1 cellular context compared by ENCODE assay signal in the genomic region with DNA sequence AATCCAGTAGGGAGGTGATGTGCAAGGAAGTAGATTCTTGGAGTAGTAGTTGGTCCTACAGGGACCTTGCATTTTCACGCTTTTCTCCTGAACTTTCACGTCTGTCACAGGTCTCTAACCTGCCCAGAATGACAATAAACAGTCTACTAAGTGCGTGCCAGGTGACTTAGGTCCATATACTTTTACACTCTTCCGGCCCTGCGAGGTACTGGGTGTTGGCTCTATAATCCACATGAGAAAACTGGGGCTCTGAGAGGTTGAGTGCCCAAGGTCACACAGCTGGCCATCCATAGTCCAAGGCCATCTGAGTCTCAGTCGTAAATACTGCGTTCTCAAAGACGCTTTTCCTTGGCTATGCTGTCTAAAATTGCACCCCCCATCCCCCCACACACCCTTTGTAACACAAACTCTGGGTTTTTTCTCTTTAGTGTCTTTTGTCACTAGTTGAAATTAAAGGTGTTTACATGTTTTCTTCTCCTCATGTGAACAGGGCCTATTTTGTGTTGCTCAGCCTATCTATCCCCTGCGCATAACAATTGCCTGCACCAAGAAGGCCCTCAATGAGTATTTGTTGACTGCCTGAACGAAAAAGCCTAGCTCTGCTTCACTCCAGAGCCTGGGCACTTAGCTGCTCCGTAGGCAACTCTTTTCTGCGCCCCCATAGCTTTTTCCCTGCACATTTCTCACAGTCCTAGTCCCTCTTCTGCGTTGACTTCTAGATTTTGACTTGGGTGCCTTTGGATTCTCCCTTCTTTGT.
A peak's percentile ranks its signal among the peaks of the same experiment; 100 is the strongest.
TF ChIP-seq lines count a peak whose summit lies in the region.

No MANE protein-coding gene starts in this region.

TF ChIP-seq in HepG2, 621 proteins besides CTCF, POLR2A, EP300 and RAD21 (continued from another document and continues in another):
- TF ChIP-seq, protein P1, sequence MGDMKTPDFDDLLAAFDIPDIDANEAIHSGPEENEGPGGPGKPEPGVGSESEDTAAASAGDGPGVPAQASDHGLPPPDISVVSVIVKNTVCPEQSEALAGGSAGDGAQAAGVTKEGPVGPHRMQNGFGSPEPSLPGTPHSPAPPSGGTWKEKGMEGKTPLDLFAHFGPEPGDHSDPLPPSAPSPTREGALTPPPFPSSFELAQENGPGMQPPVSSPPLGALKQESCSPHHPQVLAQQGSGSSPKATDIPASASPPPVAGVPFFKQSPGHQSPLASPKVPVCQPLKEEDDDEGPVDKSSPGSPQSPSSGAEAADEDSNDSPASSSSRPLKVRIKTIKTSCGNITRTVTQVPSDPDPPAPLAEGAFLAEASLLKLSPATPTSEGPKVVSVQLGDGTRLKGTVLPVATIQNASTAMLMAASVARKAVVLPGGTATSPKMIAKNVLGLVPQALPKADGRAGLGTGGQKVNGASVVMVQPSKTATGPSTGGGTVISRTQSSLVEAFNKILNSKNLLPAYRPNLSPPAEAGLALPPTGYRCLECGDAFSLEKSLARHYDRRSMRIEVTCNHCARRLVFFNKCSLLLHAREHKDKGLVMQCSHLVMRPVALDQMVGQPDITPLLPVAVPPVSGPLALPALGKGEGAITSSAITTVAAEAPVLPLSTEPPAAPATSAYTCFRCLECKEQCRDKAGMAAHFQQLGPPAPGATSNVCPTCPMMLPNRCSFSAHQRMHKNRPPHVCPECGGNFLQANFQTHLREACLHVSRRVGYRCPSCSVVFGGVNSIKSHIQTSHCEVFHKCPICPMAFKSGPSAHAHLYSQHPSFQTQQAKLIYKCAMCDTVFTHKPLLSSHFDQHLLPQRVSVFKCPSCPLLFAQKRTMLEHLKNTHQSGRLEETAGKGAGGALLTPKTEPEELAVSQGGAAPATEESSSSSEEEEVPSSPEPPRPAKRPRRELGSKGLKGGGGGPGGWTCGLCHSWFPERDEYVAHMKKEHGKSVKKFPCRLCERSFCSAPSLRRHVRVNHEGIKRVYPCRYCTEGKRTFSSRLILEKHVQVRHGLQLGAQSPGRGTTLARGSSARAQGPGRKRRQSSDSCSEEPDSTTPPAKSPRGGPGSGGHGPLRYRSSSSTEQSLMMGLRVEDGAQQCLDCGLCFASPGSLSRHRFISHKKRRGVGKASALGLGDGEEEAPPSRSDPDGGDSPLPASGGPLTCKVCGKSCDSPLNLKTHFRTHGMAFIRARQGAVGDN (CRISPR knock-in tag; IDR thresholded peaks at IDR 0.05), result peak; percentile 1; the same call in 1 of the 2 replicates
- TF ChIP-seq ZFX (CRISPR knock-in tag; IDR thresholded peaks at IDR 0.05; ENCODE audit: low read depth) (no peak), ARID5B (CRISPR knock-in tag; IDR thresholded peaks at IDR 0.05) (peak; percentile 61; the same call in 1 of the 2 replicates), MED13 (CRISPR knock-in tag; IDR thresholded peaks at IDR 0.05) (no peak), TGIF2 (CRISPR knock-in tag; IDR thresholded peaks at IDR 0.05) (peak; percentile 22; the same call in 1 of the 2 replicates), NFKBIZ (CRISPR knock-in tag; IDR thresholded peaks at IDR 0.05) (no peak), TAF15 (IDR thresholded peaks at IDR 0.05; ENCODE audit: low read depth, low read length, poor library complexity, severe bottlenecking) (no peak), SP140L (CRISPR knock-in tag; IDR thresholded peaks at IDR 0.05; ENCODE audit: borderline replicate concordance) (no peak), ZNF350 (CRISPR knock-in tag; IDR thresholded peaks at IDR 0.05; ENCODE audit: borderline replicate concordance, low read depth) (0 out of 2 replicates have a peak, but pooled peaks have one; percentile 9), ARID4A (CRISPR knock-in tag; IDR thresholded peaks at IDR 0.05; ENCODE audit: borderline replicate concordance) (peak; percentile 13; the same call in 1 of the 2 replicates), SOX13 (IDR thresholded peaks at IDR 0.05) (no peak), SOX13 (CRISPR knock-in tag; conservative IDR thresholded peaks at IDR 0.05 in 1 of 2, IDR thresholded peaks at IDR 0.05 in 1 of 2) (0 out of 4 replicates have a peak, but pooled peaks of 1 of the 2 experiments have one; percentile 6), ZSCAN31 (CRISPR knock-in tag; IDR thresholded peaks at IDR 0.05; ENCODE audit: low read depth) (0 out of 2 replicates have a peak, but pooled peaks have one; percentile 40), ZMYM2 (CRISPR knock-in tag; IDR thresholded peaks at IDR 0.05) (0 out of 2 replicates have a peak, but pooled peaks have one; percentile 49), LCORL (IDR thresholded peaks at IDR 0.05) (no peak), LCORL (CRISPR knock-in tag; IDR thresholded peaks at IDR 0.05) (peak; percentile 13; the same call in 1 of the 2 replicates), GLI4 (CRISPR knock-in tag; IDR thresholded peaks at IDR 0.05; ENCODE audit: borderline replicate concordance) (peak; percentile 15; the same call in 1 of the 2 replicates), ZNF691 (CRISPR knock-in tag; IDR thresholded peaks at IDR 0.05; ENCODE audit: borderline replicate concordance, low read depth) (peak; percentile 37; the same call in 1 of the 2 replicates), ESRRA (CRISPR knock-in tag; IDR thresholded peaks at IDR 0.05; ENCODE audit: low read depth) (peak; percentile 92), MXD3 (CRISPR knock-in tag; IDR thresholded peaks at IDR 0.05) (0 out of 2 replicates have a peak, but pooled peaks have one; percentile 1), DNMT1 (CRISPR knock-in tag; IDR thresholded peaks at IDR 0.05) (no peak), YEATS2 (CRISPR knock-in tag; IDR thresholded peaks at IDR 0.05; ENCODE audit: borderline replicate concordance) (peak; percentile 17; the same call in 1 of the 2 replicates), ZNF543 (CRISPR knock-in tag; IDR thresholded peaks at IDR 0.05) (no peak), NR2F6 (IDR thresholded peaks at IDR 0.05) (0 out of 2 replicates have a peak, but pooled peaks have one; percentile 34), NR2F6 (CRISPR knock-in tag; IDR thresholded peaks at IDR 0.05) (peak; percentile 26; the same call in 1 of the 2 replicates), XRCC5 (optimal IDR thresholded peaks at IDR 0.05; ENCODE audit: low read length) (no peak), ZNF782 (CRISPR knock-in tag; IDR thresholded peaks at IDR 0.05; ENCODE audit: borderline replicate concordance) (no peak), ZBTB1 (CRISPR knock-in tag; IDR thresholded peaks at IDR 0.05; ENCODE audit: borderline replicate concordance) (no peak), SIN3A (IDR thresholded peaks at IDR 0.05; ENCODE audit: borderline replicate concordance, low read depth, low read length) (0 out of 2 replicates have a peak, but pooled peaks have one; percentile 31), ZNF567 (CRISPR knock-in tag; IDR thresholded peaks at IDR 0.05; ENCODE audit: borderline replicate concordance) (no peak), MXD4 (CRISPR knock-in tag; IDR thresholded peaks at IDR 0.05) (0 out of 2 replicates have a peak, but pooled peaks have one; percentile 23), THAP11 (CRISPR knock-in tag; IDR thresholded peaks at IDR 0.05) (peak; percentile 15; the same call in 1 of the 2 replicates)
- TF ChIP-seq, protein P2, sequence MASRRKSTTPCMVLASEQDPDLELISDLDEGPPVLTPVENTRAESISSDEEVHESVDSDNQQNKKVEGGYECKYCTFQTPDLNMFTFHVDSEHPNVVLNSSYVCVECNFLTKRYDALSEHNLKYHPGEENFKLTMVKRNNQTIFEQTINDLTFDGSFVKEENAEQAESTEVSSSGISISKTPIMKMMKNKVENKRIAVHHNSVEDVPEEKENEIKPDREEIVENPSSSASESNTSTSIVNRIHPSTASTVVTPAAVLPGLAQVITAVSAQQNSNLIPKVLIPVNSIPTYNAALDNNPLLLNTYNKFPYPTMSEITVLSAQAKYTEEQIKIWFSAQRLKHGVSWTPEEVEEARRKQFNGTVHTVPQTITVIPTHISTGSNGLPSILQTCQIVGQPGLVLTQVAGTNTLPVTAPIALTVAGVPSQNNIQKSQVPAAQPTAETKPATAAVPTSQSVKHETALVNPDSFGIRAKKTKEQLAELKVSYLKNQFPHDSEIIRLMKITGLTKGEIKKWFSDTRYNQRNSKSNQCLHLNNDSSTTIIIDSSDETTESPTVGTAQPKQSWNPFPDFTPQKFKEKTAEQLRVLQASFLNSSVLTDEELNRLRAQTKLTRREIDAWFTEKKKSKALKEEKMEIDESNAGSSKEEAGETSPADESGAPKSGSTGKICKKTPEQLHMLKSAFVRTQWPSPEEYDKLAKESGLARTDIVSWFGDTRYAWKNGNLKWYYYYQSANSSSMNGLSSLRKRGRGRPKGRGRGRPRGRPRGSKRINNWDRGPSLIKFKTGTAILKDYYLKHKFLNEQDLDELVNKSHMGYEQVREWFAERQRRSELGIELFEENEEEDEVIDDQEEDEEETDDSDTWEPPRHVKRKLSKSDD (CRISPR knock-in tag; IDR thresholded peaks at IDR 0.05; ENCODE audit: low read depth), result 0 out of 2 replicates have a peak, but pooled peaks have one; percentile 1
- TF ChIP-seq, protein P3, sequence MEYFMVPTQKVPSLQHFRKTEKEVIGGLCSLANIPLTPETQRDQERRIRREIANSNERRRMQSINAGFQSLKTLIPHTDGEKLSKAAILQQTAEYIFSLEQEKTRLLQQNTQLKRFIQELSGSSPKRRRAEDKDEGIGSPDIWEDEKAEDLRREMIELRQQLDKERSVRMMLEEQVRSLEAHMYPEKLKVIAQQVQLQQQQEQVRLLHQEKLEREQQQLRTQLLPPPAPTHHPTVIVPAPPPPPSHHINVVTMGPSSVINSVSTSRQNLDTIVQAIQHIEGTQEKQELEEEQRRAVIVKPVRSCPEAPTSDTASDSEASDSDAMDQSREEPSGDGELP (IDR thresholded peaks at IDR 0.05; ENCODE audit: borderline replicate concordance, low read depth), result peak; percentile 69; the same call in 1 of the 2 replicates
- TF ChIP-seq, protein P4, sequence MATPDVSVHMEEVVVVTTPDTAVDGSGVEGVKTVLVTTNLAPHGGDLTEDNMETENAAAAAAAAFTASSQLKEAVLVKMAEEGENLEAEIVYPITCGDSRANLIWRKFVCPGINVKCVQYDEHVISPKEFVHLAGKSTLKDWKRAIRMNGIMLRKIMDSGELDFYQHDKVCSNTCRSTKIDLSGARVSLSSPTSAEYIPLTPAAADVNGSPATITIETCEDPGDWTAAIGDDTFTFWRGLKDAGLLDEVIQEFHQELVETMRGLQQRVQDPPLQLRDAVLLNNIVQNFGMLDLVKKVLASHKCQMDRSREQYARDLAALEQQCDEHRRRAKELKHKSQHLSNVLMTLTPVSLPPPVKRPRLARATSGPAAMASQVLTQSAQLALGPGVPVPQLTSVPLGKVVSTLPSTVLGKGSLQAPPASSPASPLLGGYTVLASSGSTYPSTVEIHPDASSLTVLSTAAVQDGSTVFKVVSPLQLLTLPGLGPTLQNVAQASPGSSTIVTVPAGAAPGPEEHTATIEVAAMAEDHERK (CRISPR knock-in tag; IDR thresholded peaks at IDR 0.05; ENCODE audit: low read depth), result no peak
